ENCODE assay signal across 1 cellular context in genomic region chr6:113719056-113719455, GRCh38.
TF ChIP-seq lines count a peak whose summit lies in the region.

No MANE protein-coding gene starts in this region.

TF ChIP-seq in HCT116, 20 proteins besides CTCF, POLR2A, EP300 and RAD21 (continued from another document):
- TF ChIP-seq REST (IDR thresholded peaks at IDR 0.05; ENCODE audit: low read depth), result no peak
- TF ChIP-seq JUND (IDR thresholded peaks at IDR 0.05), result 0 out of 2 replicates have a peak, but pooled peaks have one; percentile 23
TF ChIP-seq in HCT116: peak in this region for 6.
